ENCODE assay signal across 30 cellular contexts in genomic region chr3:150556792-150557191, GRCh38.
"Had no signal": no experiment of that assay in that cellular context is flagged by ENCODE, and none has a peak within 500 bp of the region (broad histone marks: within the 10 kb centered on the region; RNA-seq: fewer than 3 reads in every experiment).

No MANE protein-coding gene starts in this region.

- ATAC-seq: Panc1, Right ventricle myocardium inferior, T-cell had no signal

- H3K9me3 Mint-ChIP-seq: activated CD4-positive, alpha-beta memory T cell treated with anti-CD3 and anti-CD28 coated beads for 36 hours; activated CD4-positive, alpha-beta T cell treated with anti-CD3 and anti-CD28 coated beads, Interleukin-2, amount 10 ng/mL, durations not matched to agents 7 days and 5 days; activated naive CD8-positive, alpha-beta T cell treated with anti-CD3 and anti-CD28 coated beads, Interleukin-2, amount 10 ng/mL, durations not matched to agents 7 days and 5 days; IgD-negative memory B cell; T-cell had no signal

- H3K27ac ChIP-seq: adrenal gland, VCaP had no signal

- H3K27ac Mint-ChIP-seq: activated CD4-positive, alpha-beta T cell treated with anti-CD3 and anti-CD28 coated beads, Interleukin-2, amount 10 ng/mL, durations not matched to agents 7 days and 5 days; activated naive CD8-positive, alpha-beta T cell treated with anti-CD3 and anti-CD28 coated beads, Interleukin-2, amount 10 ng/mL, durations not matched to agents 7 days and 5 days; IgD-negative memory B cell had no signal

- H3K27me3 Mint-ChIP-seq: activated CD4-positive, alpha-beta memory T cell treated with anti-CD3 and anti-CD28 coated beads for 36 hours; activated CD4-positive, alpha-beta T cell treated with anti-CD3 and anti-CD28 coated beads, Interleukin-2, amount 10 ng/mL, durations not matched to agents 7 days and 5 days; activated naive CD8-positive, alpha-beta T cell treated with anti-CD3 and anti-CD28 coated beads, Interleukin-2, amount 10 ng/mL, durations not matched to agents 7 days and 5 days; IgD-negative memory B cell; T-cell had no signal

- DNase-seq: activated CD4-positive, alpha-beta memory T cell treated with anti-CD3 and anti-CD28 coated beads for 36 hours; activated CD4-positive, alpha-beta T cell treated with anti-CD3 and anti-CD28 coated beads, Interleukin-2, amount 10 ng/mL, durations not matched to agents 7 days and 5 days; activated CD4-positive, CD25-positive, alpha-beta regulatory T cell; activated CD8-positive, alpha-beta memory T cell treated with anti-CD3 and anti-CD28 coated beads for 24 hours; activated effector memory CD4-positive, alpha-beta T cell treated with Interleukin-2 at 50 U/mL for 16 hours; activated naive CD4-positive, alpha-beta T cell; activated naive CD8-positive, alpha-beta T cell treated with anti-CD3 and anti-CD28 coated beads, Interleukin-2, amount 10 ng/mL, durations not matched to agents 7 days and 5 days; activated T-cell treated with anti-CD3 and anti-CD28 coated beads for 4 hours; adrenal gland; anterior cingulate cortex; central memory CD4-positive, alpha-beta T cell; KG1; MG63; MV-4-11; NCI-H1092 treated with DMSO at 0.1 percent for 48 hours; NCI-H1417 treated with DMSO at 0.1 percent for 48 hours; NCI-H187; NCI-H2081; NCI-H510A treated with DMSO at 0.1 percent for 48 hours; NCI-H69; NK-92 treated with Interleukin-12 subunit alpha and Interleukin-12 subunit beta, amount 100 ng/mL, for 24 hours; OCI-M1; RPMI8226; T-cell; T-helper 2 cell; T1000 had no signal

- H3K4me3 Mint-ChIP-seq: activated CD4-positive, alpha-beta memory T cell treated with anti-CD3 and anti-CD28 coated beads for 36 hours; activated CD4-positive, alpha-beta T cell treated with anti-CD3 and anti-CD28 coated beads, Interleukin-2, amount 10 ng/mL, durations not matched to agents 7 days and 5 days; activated naive CD8-positive, alpha-beta T cell treated with anti-CD3 and anti-CD28 coated beads, Interleukin-2, amount 10 ng/mL, durations not matched to agents 7 days and 5 days; IgD-negative memory B cell; T-cell had no signal
